ENCODE assay signal across 20 cellular contexts in the genomic region with DNA sequence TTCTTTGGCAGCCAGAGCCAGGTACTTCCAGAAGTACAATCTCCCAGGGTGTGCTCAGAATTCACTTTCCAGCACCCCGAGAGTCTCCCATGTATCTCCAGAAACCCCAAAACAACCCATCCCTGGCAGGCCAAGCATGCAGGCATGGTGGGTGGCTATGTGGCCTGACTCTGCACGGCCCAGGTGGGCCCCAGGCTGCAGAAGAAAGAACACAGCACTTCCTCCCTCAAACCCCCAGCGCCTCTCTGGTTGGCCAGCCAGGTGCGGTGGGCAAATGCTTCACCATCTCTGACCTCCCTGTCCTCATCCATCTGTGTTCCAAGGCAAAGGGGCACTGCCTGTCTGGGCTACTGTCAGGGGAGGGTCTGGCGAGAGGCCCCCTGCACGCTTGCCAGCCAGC.
A peak's percentile ranks its signal among the peaks of the same experiment; 100 is the strongest.
DNase-seq lines count a peak whose midpoint lies in the region; TF ChIP-seq lines count a peak whose summit lies in the region.
"Had no signal": no experiment of that assay in that cellular context is flagged by ENCODE, and none has a peak within 500 bp of the region (broad histone marks: within the 10 kb centered on the region; RNA-seq: fewer than 3 reads in every experiment).

No MANE protein-coding gene starts in this region.

- no peak overlapping the region for H2BK15ac ChIP-seq in mesenchymal stem cell (ENCODE audit: low read depth, poor library complexity, severe bottlenecking)

- H3K9me3 ChIP-seq in trophoblast cell (ENCODE audit: insufficient read depth, low read depth, low read length) (no peaks in the 10 kb centered on the region), mesenchymal stem cell (ENCODE audit: control insufficient read depth, low read length) (no peaks in the 10 kb centered on the region)

- peaks cover 2% of the 10 kb centered on the region for H3K79me2 ChIP-seq in trophoblast cell (ENCODE audit: control insufficient read depth, insufficient read depth, low read length, poor library complexity)

- no peak overlapping the region for H3K4me3 Mint-ChIP-seq in chondrocyte (ENCODE audit: unreplicated experiment)
- H3K4me3 Mint-ChIP-seq: CD4-positive, alpha-beta T cell; IgD-negative memory B cell had no signal

- H3K18ac ChIP-seq in trophoblast cell (ENCODE audit: low read length) = no peak overlapping the region
- no peak overlapping the region for H3K18ac ChIP-seq in mesenchymal stem cell (ENCODE audit: low read depth in 1 of 2, low read length in 2 of 2)

- peak overlapping the region; percentile 26 for H3K14ac ChIP-seq in trophoblast cell (ENCODE audit: low read length)
- H3K14ac ChIP-seq in mesenchymal stem cell (ENCODE audit: low read length in 2 of 2) = no peak overlapping the region

- H3K4me2 ChIP-seq in trophoblast cell (ENCODE audit: low read length) (no peak overlapping the region), mesenchymal stem cell (ENCODE audit: low read length, poor library complexity, severe bottlenecking) (no peak overlapping the region)

- H3K27me3 ChIP-seq in trophoblast cell (ENCODE audit: insufficient read depth, low read length) = no peaks in the 10 kb centered on the region
- no peaks in the 10 kb centered on the region for H3K27me3 ChIP-seq in mesenchymal stem cell (ENCODE audit: control insufficient read depth in 1 of 2, insufficient read depth in 1 of 2, low read length in 2 of 2)

- no peak overlapping the region for H4K12ac ChIP-seq in trophoblast cell (ENCODE audit: low read depth, low read length)

- H3K9me3 Mint-ChIP-seq in chondrocyte (ENCODE audit: low read depth) = no peaks in the 10 kb centered on the region
- H3K9me3 Mint-ChIP-seq: CD4-positive, alpha-beta T cell; IgD-negative memory B cell had no signal

- H3K36me3 Mint-ChIP-seq in chondrocyte (ENCODE audit: low read depth) = no peaks in the 10 kb centered on the region

- H3K23ac ChIP-seq in trophoblast cell (ENCODE audit: low read length) (no peak overlapping the region), mesenchymal stem cell (ENCODE audit: low read length in 2 of 2) (no peak overlapping the region)

- H4K91ac ChIP-seq in trophoblast cell (ENCODE audit: low read depth, low read length) (no peak overlapping the region), mesenchymal stem cell (ENCODE audit: low read length) (no peak overlapping the region)

- peak; percentile 50 for DNase-seq in activated effector memory CD4-positive, alpha-beta T cell treated with anti-CD3 and anti-CD28 coated beads, Interleukin-2, amount 50 U/mL, for 16 hours
- no peak for DNase-seq in activated effector memory CD4-positive, alpha-beta T cell treated with Interleukin-2 at 50 U/mL for 16 hours
- DNase-seq in chondrocyte (ENCODE audit: low spot score) = peak; percentile 66
- no peak for DNase-seq in trophoblast cell
- no peak for DNase-seq in mesenchymal stem cell
- no peak for DNase-seq in foreskin fibroblast
- DNase-seq in activated CD8-positive, alpha-beta memory T cell treated with anti-CD3 and anti-CD28 coated beads, Interleukin-2, amount 50 U/mL, for 48 hours = no peak
- DNase-seq: CD4-positive, alpha-beta T cell; COR-L47; DMS 273 treated with DMSO at 0.1 percent for 48 hours; DMS79 treated with DMSO at 0.1 percent for 48 hours; H7; Karpas-422; NCI-H1417; NCI-H1694 treated with DMSO at 0.1 percent for 48 hours; NCI-H446; NCI-H526; PC-3; Right ventricle myocardium superior had no signal

- H2BK120ac ChIP-seq in trophoblast cell (ENCODE audit: insufficient read depth, low read length, poor library complexity) = no peak overlapping the region
- no peak overlapping the region for H2BK120ac ChIP-seq in mesenchymal stem cell (ENCODE audit: low read depth, low read length)

- no peak overlapping the region for H3K4me3 ChIP-seq in trophoblast cell (ENCODE audit: low read depth, low read length)
- no peak overlapping the region for H3K4me3 ChIP-seq in mesenchymal stem cell (ENCODE audit: insufficient read depth in 1 of 2, low read depth in 1 of 2, low read length in 2 of 2)
- no peak overlapping the region for H3K4me3 ChIP-seq in foreskin fibroblast (ENCODE audit: low read depth in 1 of 2, low read length in 2 of 2)

- TF ChIP-seq CTCF in chondrocyte (IDR thresholded peaks at IDR 0.05) (no peak), foreskin fibroblast (IDR thresholded peaks at IDR 0.05; ENCODE audit: low read depth, low read length) (no peak)

- H3K4me1 ChIP-seq in trophoblast cell (ENCODE audit: control insufficient read depth in 1 of 2, insufficient read depth in 2 of 2, low read length in 2 of 2) (peaks cover 0 to 10% of the 10 kb centered on the region in 2 experiments), mesenchymal stem cell (ENCODE audit: control insufficient read depth, insufficient read depth, low read depth, low read length) (peaks cover 11% of the 10 kb centered on the region)

- H4K8ac ChIP-seq in trophoblast cell (ENCODE audit: low read depth, low read length) (no peak overlapping the region), mesenchymal stem cell (ENCODE audit: low read length) (no peak overlapping the region)

- no peak overlapping the region for H2BK12ac ChIP-seq in trophoblast cell (ENCODE audit: low read length)
- H2BK12ac ChIP-seq in mesenchymal stem cell (ENCODE audit: low read length in 2 of 2) = no peak overlapping the region

- H3K27ac ChIP-seq in trophoblast cell (ENCODE audit: low read depth, low read length) = no peak overlapping the region
- no peak overlapping the region for H3K27ac ChIP-seq in mesenchymal stem cell (ENCODE audit: low read length, poor library complexity, severe bottlenecking)

- no peak overlapping the region for H2BK5ac ChIP-seq in trophoblast cell (ENCODE audit: low read depth, low read length, poor library complexity)
- H2BK5ac ChIP-seq in mesenchymal stem cell (ENCODE audit: low read depth, low read length, poor library complexity, severe bottlenecking) = no peak overlapping the region

- H3K79me1 ChIP-seq in trophoblast cell (ENCODE audit: low read length) (no peaks in the 10 kb centered on the region), mesenchymal stem cell (replicated peaks; ENCODE audit: low read length, poor library complexity, severe bottlenecking) (no peaks in the 10 kb centered on the region)

- no peak overlapping the region for H3K27ac Mint-ChIP-seq in chondrocyte (ENCODE audit: unreplicated experiment)
- H3K27ac Mint-ChIP-seq: CD4-positive, alpha-beta T cell; IgD-negative memory B cell had no signal

- H3K4me1 Mint-ChIP-seq in chondrocyte (ENCODE audit: low read depth) = peaks cover 5% of the 10 kb centered on the region
- H3K4me1 Mint-ChIP-seq: IgD-negative memory B cell had no signal

- H3K4ac ChIP-seq in trophoblast cell (ENCODE audit: low read depth, low read length) = no peak overlapping the region
- no peak overlapping the region for H3K4ac ChIP-seq in mesenchymal stem cell (ENCODE audit: low read depth in 1 of 2, low read length in 2 of 2)

- H3K9ac ChIP-seq in trophoblast cell (ENCODE audit: low read length) (no peak overlapping the region), mesenchymal stem cell (ENCODE audit: low read length) (no peak overlapping the region)

- no peaks in the 10 kb centered on the region for H3K36me3 ChIP-seq in trophoblast cell (ENCODE audit: control insufficient read depth in 1 of 2, insufficient read depth in 2 of 2, low read length in 2 of 2)
- peaks cover 0 to 2% of the 10 kb centered on the region in 2 experiments for H3K36me3 ChIP-seq in mesenchymal stem cell (ENCODE audit: control insufficient read depth in 1 of 2, insufficient read depth in 2 of 2, low read depth in 1 of 2, low read length in 2 of 2)

- H2AK5ac ChIP-seq in trophoblast cell (ENCODE audit: low read length) = no peak overlapping the region
- no peak overlapping the region for H2AK5ac ChIP-seq in mesenchymal stem cell (ENCODE audit: low read length, severe bottlenecking)

- H3K27me3 Mint-ChIP-seq in chondrocyte (ENCODE audit: low read depth) = no peaks in the 10 kb centered on the region
- H3K27me3 Mint-ChIP-seq: CD4-positive, alpha-beta T cell had no signal

- no CpG with 5 or more reads among the region's 6 CpGs for WGBS in trophoblast cell (ENCODE audit: extremely low coverage, insufficient coverage, insufficient read length)
- 86% methylated on average over 6 of the region's 6 CpGs for WGBS in mesenchymal stem cell

- H2AFZ ChIP-seq in trophoblast cell (ENCODE audit: insufficient read depth, low read length, poor library complexity) (no peak overlapping the region), mesenchymal stem cell (ENCODE audit: low read depth, low read length) (no peak overlapping the region)

Comparison
In these comparisons a context has a peak if more than half of its experiments do, and no peak if none do; other contexts are left out.
1. DNase-seq: peak in activated effector memory CD4-positive, alpha-beta T cell treated with anti-CD3 and anti-CD28 coated beads, Interleukin-2, amount 50 U/mL, for 16 hours (single experiment) and chondrocyte (single experiment); none in activated effector memory CD4-positive, alpha-beta T cell treated with Interleukin-2 at 50 U/mL for 16 hours (single experiment), trophoblast cell (0 of 2), mesenchymal stem cell (single experiment), foreskin fibroblast (0 of 2) and activated CD8-positive, alpha-beta memory T cell treated with anti-CD3 and anti-CD28 coated beads, Interleukin-2, amount 50 U/mL, for 48 hours (single experiment).